In the genomic region with DNA sequence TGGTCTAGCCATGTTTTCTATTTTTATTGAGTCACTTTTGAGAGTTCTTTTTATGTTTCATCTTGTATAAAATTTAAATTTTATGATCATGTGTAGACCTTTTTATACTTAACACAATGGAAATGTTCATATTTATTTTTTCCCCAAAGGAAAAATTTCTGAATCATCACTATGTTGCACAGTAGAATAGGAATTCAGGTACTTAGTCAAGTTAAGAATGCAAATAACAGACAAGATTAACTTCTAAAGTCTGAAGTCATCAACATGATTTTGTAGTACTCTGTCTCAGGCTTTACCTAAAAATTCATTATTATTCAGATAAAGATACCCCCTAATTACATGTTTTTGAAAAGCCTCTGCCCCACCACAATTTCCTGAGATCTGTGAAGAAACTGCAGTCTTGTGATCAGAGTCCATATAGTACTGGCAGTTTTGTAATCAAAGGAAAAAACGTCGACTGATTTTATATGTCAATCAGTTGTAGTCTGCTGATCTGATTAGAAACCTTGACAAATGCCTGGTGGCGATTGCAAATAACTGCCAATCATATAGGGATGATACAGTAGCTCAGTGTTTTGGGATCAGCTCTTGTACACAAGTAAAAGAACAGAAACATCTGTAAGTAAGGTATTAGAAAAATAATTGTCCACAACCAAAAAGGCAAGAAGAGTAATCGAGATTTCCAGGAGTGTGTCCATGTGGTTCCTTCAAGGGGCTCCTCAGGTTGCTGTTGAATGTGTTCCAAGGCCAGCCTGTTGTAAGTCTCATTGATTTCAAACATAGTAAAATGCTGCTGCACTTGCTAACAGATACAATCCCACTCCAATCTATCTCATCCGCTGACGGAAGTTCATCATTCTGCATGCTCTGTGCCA, we compare ENCODE assay signal across 18 cellular contexts.
A peak's percentile ranks its signal among the peaks of the same experiment; 100 is the strongest.
DNase-seq lines count a peak whose midpoint lies in the region; ATAC-seq and TF ChIP-seq lines count a peak whose summit lies in the region.
"Had no signal": no experiment of that assay in that cellular context is flagged by ENCODE, and none has a peak within 500 bp of the region (broad histone marks: within the 10 kb centered on the region; RNA-seq: fewer than 3 reads in every experiment).

No MANE protein-coding gene starts in this region.

- no peaks in the 10 kb centered on the region for H3K36me3 ChIP-seq in right lobe of liver
- H3K36me3 ChIP-seq in SJCRH30 = no peaks in the 10 kb centered on the region
- H3K36me3 ChIP-seq in body of pancreas (replicated peaks in 1 of 2; ENCODE audit: insufficient read depth in 1 of 2, low read depth in 2 of 2) = no peaks in the 10 kb centered on the region

- H3K27me3 ChIP-seq in foreskin keratinocyte (no peaks in the 10 kb centered on the region), right lobe of liver (no peaks in the 10 kb centered on the region), SJCRH30 (no peaks in the 10 kb centered on the region), body of pancreas (no peaks in the 10 kb centered on the region)

- ATAC-seq in WTC11 (no peak), foreskin keratinocyte (no peak), right lobe of liver (no peak), body of pancreas (no peak)
- ATAC-seq: HCT116, Panc1 had no signal

- H3K4me1 Mint-ChIP-seq in WTC11 = peaks cover 16% of the 10 kb centered on the region
- no peaks in the 10 kb centered on the region for H3K4me1 Mint-ChIP-seq in activated naive CD4-positive, alpha-beta T cell treated with anti-CD3 and anti-CD28 coated beads, Interleukin-2, amount 10 ng/mL, durations not matched to agents 7 days and 5 days
- H3K4me1 Mint-ChIP-seq: CD8-positive, alpha-beta memory T cell had no signal

- CTCF ChIA-PET in WTC11 (lab: Charles Lee) = no interaction called here
- CTCF ChIA-PET in activated naive CD4-positive, alpha-beta T cell treated with anti-CD3 and anti-CD28 coated beads, Interleukin-2, amount 10 ng/mL, durations not matched to agents 7 days and 5 days (lab: Charles Lee) = interaction anchor here (0.8 kb wide), 1 partner anchor 19 kb away, joined by 3 read pairs; no protein-coding TSS in a partner anchor

- H3K27ac ChIP-seq in foreskin keratinocyte (no peak overlapping the region), right lobe of liver (peak overlapping the region in 2 of 3 donors; percentile 17 to 24), SJCRH30 (no peak overlapping the region), body of pancreas (no peak overlapping the region)

- DNase-seq in HCEC 1CT (peak; percentile 14), WTC11 (ENCODE audit: low spot score) (no peak), foreskin keratinocyte (peak; percentile 15 to 41), right lobe of liver (no peak), islet precursor cell (no peak), SJCRH30 (no peak), body of pancreas (no peak)
- no peak for DNase-seq in activated naive CD4-positive, alpha-beta T cell treated with anti-CD3 and anti-CD28 coated beads, Interleukin-2, amount 10 ng/mL, durations not matched to agents 7 days and 5 days
- DNase-seq: C1 segment of cervical spinal cord; CD8-positive, alpha-beta memory T cell; KG1; NCI-H1417; NCI-H187 treated with DMSO at 0.1 percent for 48 hours; NCI-H2227 treated with DMSO at 0.1 percent for 48 hours; NCI-H510A treated with DMSO at 0.1 percent for 48 hours; SW 1271 had no signal

- intact Hi-C loops in right lobe of liver (cut with DNase I) = no loop called here
- intact Hi-C loops in body of pancreas (cut with DNase I) = no loop called here

- no peaks in the 10 kb centered on the region for H3K4me1 ChIP-seq in foreskin keratinocyte
- peaks cover 0 to 59% (median 17%) of the 10 kb centered on the region in 4 donors for H3K4me1 ChIP-seq in right lobe of liver
- no peaks in the 10 kb centered on the region; the same call in 1 of the 2 replicates for H3K4me1 ChIP-seq in SJCRH30
- H3K4me1 ChIP-seq in body of pancreas = peaks cover 26% of the 10 kb centered on the region

- H3K4me3 ChIP-seq in right lobe of liver (no peak overlapping the region), SJCRH30 (no peak overlapping the region), body of pancreas (no peak overlapping the region)

- TF ChIP-seq CTCF in WTC11 (IDR thresholded peaks at IDR 0.05) = no peak
- TF ChIP-seq CTCF in foreskin keratinocyte (conservative IDR thresholded peaks at IDR 0.05) = no peak
- no peak for TF ChIP-seq CTCF in right lobe of liver (IDR thresholded peaks at IDR 0.05)
- TF ChIP-seq CTCF in body of pancreas (IDR thresholded peaks at IDR 0.05) = no peak

- WGBS in right lobe of liver (ENCODE audit: insufficient coverage, low coverage, low lambda C conversion rate, missing lambda C conversion rate) = 57% methylated on average over 6 of the region's 6 CpGs
- WGBS in body of pancreas, 2 donors = 73 to 77% methylated on average over 6 of the region's 6 CpGs

- H3K9me3 ChIP-seq in right lobe of liver (no peaks in the 10 kb centered on the region), SJCRH30 (replicated peaks) (no peaks in the 10 kb centered on the region), body of pancreas (no peaks in the 10 kb centered on the region)

- H3K27me3 Mint-ChIP-seq in WTC11 (ENCODE audit: low read depth) = no peaks in the 10 kb centered on the region
- peaks cover 5% of the 10 kb centered on the region for H3K27me3 Mint-ChIP-seq in activated naive CD4-positive, alpha-beta T cell treated with anti-CD3 and anti-CD28 coated beads, Interleukin-2, amount 10 ng/mL, durations not matched to agents 7 days and 5 days

- H3K4me3 Mint-ChIP-seq in WTC11 = no peak overlapping the region
- no peak overlapping the region for H3K4me3 Mint-ChIP-seq in activated naive CD4-positive, alpha-beta T cell treated with anti-CD3 and anti-CD28 coated beads, Interleukin-2, amount 10 ng/mL, durations not matched to agents 7 days and 5 days
- H3K4me3 Mint-ChIP-seq: CD8-positive, alpha-beta memory T cell had no signal

- POLR2A ChIA-PET in WTC11 (lab: Charles Lee) = interaction anchor here (0.6 kb wide), 1 partner anchor 193 kb away, joined by 6 read pairs; no protein-coding TSS in a partner anchor

- H3K9me3 Mint-ChIP-seq in WTC11 = no peaks in the 10 kb centered on the region
- H3K9me3 Mint-ChIP-seq in activated naive CD4-positive, alpha-beta T cell treated with anti-CD3 and anti-CD28 coated beads, Interleukin-2, amount 10 ng/mL, durations not matched to agents 7 days and 5 days = no peaks in the 10 kb centered on the region
- H3K9me3 Mint-ChIP-seq: CD8-positive, alpha-beta memory T cell had no signal

- peak overlapping the region; percentile 61 for H3K27ac Mint-ChIP-seq in WTC11
- H3K27ac Mint-ChIP-seq in activated naive CD4-positive, alpha-beta T cell treated with anti-CD3 and anti-CD28 coated beads, Interleukin-2, amount 10 ng/mL, durations not matched to agents 7 days and 5 days = no peak overlapping the region
- H3K27ac Mint-ChIP-seq: CD8-positive, alpha-beta memory T cell had no signal

- TF ChIP-seq POLR2A in right lobe of liver (IDR thresholded peaks at IDR 0.05) (no peak), body of pancreas (IDR thresholded peaks at IDR 0.05) (no peak)

- no peaks in the 10 kb centered on the region for H3K36me3 Mint-ChIP-seq in WTC11
- no peaks in the 10 kb centered on the region for H3K36me3 Mint-ChIP-seq in activated naive CD4-positive, alpha-beta T cell treated with anti-CD3 and anti-CD28 coated beads, Interleukin-2, amount 10 ng/mL, durations not matched to agents 7 days and 5 days
- H3K36me3 Mint-ChIP-seq: CD8-positive, alpha-beta memory T cell had no signal

TF ChIP-seq in WTC11, 78 proteins besides CTCF, POLR2A, EP300 and RAD21 (continues in another document):
- TF ChIP-seq NR2C2 (CRISPR knock-in tag; IDR thresholded peaks at IDR 0.05) = no peak
- no peak for TF ChIP-seq ZNF219 (CRISPR knock-in tag; IDR thresholded peaks at IDR 0.05; ENCODE audit: borderline replicate concordance)
- TF ChIP-seq ZNF121 (CRISPR knock-in tag; IDR thresholded peaks at IDR 0.05) = no peak
- no peak for TF ChIP-seq MXD4 (CRISPR knock-in tag; IDR thresholded peaks at IDR 0.05; ENCODE audit: borderline replicate concordance)
- TF ChIP-seq, protein P1, sequence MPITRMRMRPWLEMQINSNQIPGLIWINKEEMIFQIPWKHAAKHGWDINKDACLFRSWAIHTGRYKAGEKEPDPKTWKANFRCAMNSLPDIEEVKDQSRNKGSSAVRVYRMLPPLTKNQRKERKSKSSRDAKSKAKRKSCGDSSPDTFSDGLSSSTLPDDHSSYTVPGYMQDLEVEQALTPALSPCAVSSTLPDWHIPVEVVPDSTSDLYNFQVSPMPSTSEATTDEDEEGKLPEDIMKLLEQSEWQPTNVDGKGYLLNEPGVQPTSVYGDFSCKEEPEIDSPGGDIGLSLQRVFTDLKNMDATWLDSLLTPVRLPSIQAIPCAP (CRISPR knock-in tag; IDR thresholded peaks at IDR 0.05) = no peak
- TF ChIP-seq, protein P2, sequence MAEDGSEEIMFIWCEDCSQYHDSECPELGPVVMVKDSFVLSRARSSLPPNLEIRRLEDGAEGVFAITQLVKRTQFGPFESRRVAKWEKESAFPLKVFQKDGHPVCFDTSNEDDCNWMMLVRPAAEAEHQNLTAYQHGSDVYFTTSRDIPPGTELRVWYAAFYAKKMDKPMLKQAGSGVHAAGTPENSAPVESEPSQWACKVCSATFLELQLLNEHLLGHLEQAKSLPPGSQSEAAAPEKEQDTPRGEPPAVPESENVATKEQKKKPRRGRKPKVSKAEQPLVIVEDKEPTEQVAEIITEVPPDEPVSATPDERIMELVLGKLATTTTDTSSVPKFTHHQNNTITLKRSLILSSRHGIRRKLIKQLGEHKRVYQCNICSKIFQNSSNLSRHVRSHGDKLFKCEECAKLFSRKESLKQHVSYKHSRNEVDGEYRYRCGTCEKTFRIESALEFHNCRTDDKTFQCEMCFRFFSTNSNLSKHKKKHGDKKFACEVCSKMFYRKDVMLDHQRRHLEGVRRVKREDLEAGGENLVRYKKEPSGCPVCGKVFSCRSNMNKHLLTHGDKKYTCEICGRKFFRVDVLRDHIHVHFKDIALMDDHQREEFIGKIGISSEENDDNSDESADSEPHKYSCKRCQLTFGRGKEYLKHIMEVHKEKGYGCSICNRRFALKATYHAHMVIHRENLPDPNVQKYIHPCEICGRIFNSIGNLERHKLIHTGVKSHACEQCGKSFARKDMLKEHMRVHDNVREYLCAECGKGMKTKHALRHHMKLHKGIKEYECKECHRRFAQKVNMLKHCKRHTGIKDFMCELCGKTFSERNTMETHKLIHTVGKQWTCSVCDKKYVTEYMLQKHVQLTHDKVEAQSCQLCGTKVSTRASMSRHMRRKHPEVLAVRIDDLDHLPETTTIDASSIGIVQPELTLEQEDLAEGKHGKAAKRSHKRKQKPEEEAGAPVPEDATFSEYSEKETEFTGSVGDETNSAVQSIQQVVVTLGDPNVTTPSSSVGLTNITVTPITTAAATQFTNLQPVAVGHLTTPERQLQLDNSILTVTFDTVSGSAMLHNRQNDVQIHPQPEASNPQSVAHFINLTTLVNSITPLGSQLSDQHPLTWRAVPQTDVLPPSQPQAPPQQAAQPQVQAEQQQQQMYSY (CRISPR knock-in tag; IDR thresholded peaks at IDR 0.05) = no peak
- no peak for TF ChIP-seq JUN (CRISPR knock-in tag; IDR thresholded peaks at IDR 0.05)
- TF ChIP-seq RELA (CRISPR knock-in tag; IDR thresholded peaks at IDR 0.05; ENCODE audit: borderline replicate concordance) = no peak

Comparison
In these comparisons a context has a peak if more than half of its experiments do, and no peak if none do; other contexts are left out.
1. DNase-seq: peak in HCEC 1CT (single experiment) and foreskin keratinocyte (2 of 2); none in WTC11 (single experiment), right lobe of liver (0 of 3), islet precursor cell (single experiment), SJCRH30 (0 of 2), activated naive CD4-positive, alpha-beta T cell treated with anti-CD3 and anti-CD28 coated beads, Interleukin-2, amount 10 ng/mL, durations not matched to agents 7 days and 5 days (single experiment) and body of pancreas (0 of 4).
2. H3K27ac ChIP-seq: peak in right lobe of liver (2 of 3); none in foreskin keratinocyte (single experiment), SJCRH30 (single experiment) and body of pancreas (0 of 4).